In the genomic region with DNA sequence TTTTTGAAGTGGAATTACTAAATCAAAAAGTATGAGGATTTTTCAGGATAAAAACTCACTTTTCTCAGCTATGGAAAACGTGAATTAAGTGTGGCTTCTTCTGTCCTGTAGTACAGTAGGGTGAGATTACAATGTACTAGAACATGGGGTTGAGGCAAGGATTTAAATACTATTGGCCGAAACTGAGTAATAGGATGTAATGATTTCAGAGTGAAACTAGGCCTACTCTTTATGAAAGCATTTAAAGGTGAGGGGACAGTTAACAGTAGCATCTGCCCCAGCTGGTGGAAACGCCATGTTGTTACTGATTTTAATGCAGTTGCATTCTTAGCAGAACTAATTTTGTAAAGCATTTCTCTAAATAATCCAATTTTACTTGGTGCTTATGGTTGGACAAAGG, we compare ENCODE assay signal across 7 cellular contexts.
"Had no signal": no experiment of that assay in that cellular context is flagged by ENCODE, and none has a peak within 500 bp of the region (broad histone marks: within the 10 kb centered on the region; RNA-seq: fewer than 3 reads in every experiment).

No MANE protein-coding gene starts in this region.

- FAIRE-seq: G401.6, GM12891, GM12892, GM18507, GM19239 had no signal

- DNase-seq: GDM1, GF-D8 had no signal
